ENCODE assay signal across 8 cellular contexts in genomic region chr14:77707355-77707723, GRCh38. TPM values are rescaled to one million over a fixed set of nuclear protein-coding genes. Genes with fewer than 3 reads are reported as not detected.
DNase-seq lines count a peak whose midpoint lies in the region; ATAC-seq and TF ChIP-seq lines count a peak whose summit lies in the region.

No MANE protein-coding gene starts in this region.

- H3K9me3 ChIP-seq in iPS-20b (ENCODE audit: insufficient read depth, low read depth, low read length): no peaks in the 10 kb centered on the region
- no peaks in the 10 kb centered on the region for H3K9me3 ChIP-seq in skeletal muscle satellite cell (replicated peaks; ENCODE audit: low read length)

- H3K9ac ChIP-seq in iPS-20b (ENCODE audit: low read depth, low read length): peak overlapping the region; percentile 99
- H3K9ac ChIP-seq in skeletal muscle satellite cell (ENCODE audit: low read depth, low read length): peak overlapping the region; percentile 85

- peak; percentile 65 for TF ChIP-seq CTCF in brain microvascular endothelial cell (IDR thresholded peaks at IDR 0.05; ENCODE audit: low read depth, low read length, missing control alignments)

- peak overlapping the region; percentile 90 for H3K4me2 ChIP-seq in skeletal muscle satellite cell (ENCODE audit: low read length)

- peak; percentile 15 for ATAC-seq in GM18867 (IDR thresholded peaks at IDR 0.05; ENCODE audit: unreplicated experiment)
- ATAC-seq in HG03060 (IDR thresholded peaks at IDR 0.05; ENCODE audit: low read depth, unreplicated experiment): peak; percentile 6

- H3K36me3 ChIP-seq in brain microvascular endothelial cell (replicated peaks): peaks cover 19% of the 10 kb centered on the region
- peaks cover 50% of the 10 kb centered on the region for H3K36me3 ChIP-seq in iPS-20b (ENCODE audit: insufficient read depth, low read depth, low read length)
- peaks cover 19% of the 10 kb centered on the region for H3K36me3 ChIP-seq in skeletal muscle satellite cell (ENCODE audit: insufficient read depth, low read length)

- peaks cover 8% of the 10 kb centered on the region for H3K4me1 ChIP-seq in iPS-20b (ENCODE audit: insufficient read depth, low read length)
- H3K4me1 ChIP-seq in skeletal muscle satellite cell (ENCODE audit: control insufficient read depth, insufficient read depth, low read length): peaks cover 17% of the 10 kb centered on the region

- in situ Hi-C loops in brain microvascular endothelial cell (cut with HindIII; ENCODE audit: low pct_ligation_motif_present, low sequenced_read_pairs): no loop called here

- H3K27me3 ChIP-seq in brain microvascular endothelial cell (replicated peaks) (no peaks in the 10 kb centered on the region), iPS-20b (ENCODE audit: insufficient read depth, low read length) (no peaks in the 10 kb centered on the region), skeletal muscle satellite cell (ENCODE audit: control insufficient read depth, insufficient read depth, low read length) (no peaks in the 10 kb centered on the region)

- peak overlapping the region; percentile 98 for H3K4me3 ChIP-seq in brain microvascular endothelial cell (ENCODE audit: low read depth, low read length)
- peak overlapping the region; percentile 99 for H3K4me3 ChIP-seq in iPS-20b (ENCODE audit: low read length)
- H3K4me3 ChIP-seq in skeletal muscle satellite cell (ENCODE audit: low read length): peak overlapping the region; percentile 87

- DNase-seq in COLO829 (ENCODE audit: low spot score) (peak; percentile 55), NCI-H345 (lab: John Stamatoyannopoulos, UW) (peak; percentile 12), brain microvascular endothelial cell (peak; percentile 24)
- DNase-seq in stimulated activated CD4-positive, alpha-beta T cell treated with anti-CD3 and anti-CD28 coated beads, Interleukin-4, amount 100 ng/mL, for 1 hour: no peak

- H3K27ac ChIP-seq in brain microvascular endothelial cell (peak overlapping the region; percentile 38), iPS-20b (ENCODE audit: low read length) (peak overlapping the region; percentile 80)

RNA-seq across cellular contexts. Expression of gene ALKBH1, which starts 0.5 kb away (rescaled TPM):
- 9.4 and 10.3 TPM in 2 replicates for total RNA-seq in skeletal muscle satellite cell (2012; rRNA removed)

RNA-seq across cellular contexts. Expression of gene SLIRP, which starts 0.6 kb away (rescaled TPM):
- 295 and 362 TPM in 2 replicates for total RNA-seq in skeletal muscle satellite cell (2012; rRNA removed)

RNA-seq across cellular contexts. Expression of gene SNW1, which starts 53.6 kb away (rescaled TPM):
- 34.7 and 49.9 TPM in 2 replicates for total RNA-seq in skeletal muscle satellite cell (2012; rRNA removed)
